Comparison of ENCODE assay signal across 21 cellular contexts in genomic region chr5:39794511-39794910, GRCh38.
A peak's percentile ranks its signal among the peaks of the same experiment; 100 is the strongest.
DNase-seq lines count a peak whose midpoint lies in the region; ATAC-seq, FAIRE-seq and TF ChIP-seq lines count a peak whose summit lies in the region.
"Had no signal": no experiment of that assay in that cellular context is flagged by ENCODE, and none has a peak within 500 bp of the region (broad histone marks: within the 10 kb centered on the region; RNA-seq: fewer than 3 reads in every experiment).

No MANE protein-coding gene starts in this region.

- ATAC-seq in heart right ventricle = peak in 6 of 8 donors; percentile 44 to 82 (median 55)
- no peak for ATAC-seq in HG02642 (IDR thresholded peaks at IDR 0.05; ENCODE audit: poor library complexity, unreplicated experiment)
- ATAC-seq in natural killer cell treated with Interleukin-12 subunit alpha and Interleukin-12 subunit beta and Interleukin-15 and Interleukin-18, amount 100 ng/mL, for 72 hours = no peak
- ATAC-seq: GM12878 had no signal

- WGBS in heart right ventricle, 2 donors = 43 to 54% methylated on average over 2 of the region's 2 CpGs

- H3K4me2 ChIP-seq in astrocyte (ENCODE audit: low read length) (peak overlapping the region; percentile 35), skeletal muscle satellite cell (ENCODE audit: low read length) (peak overlapping the region; percentile 64)

- H2AFZ ChIP-seq in astrocyte (ENCODE audit: low read depth, low read length) = no peak overlapping the region

- no peaks in the 10 kb centered on the region for H4K20me1 ChIP-seq in astrocyte (ENCODE audit: insufficient read depth, low read length)

- no peak overlapping the region for H3K4me3 ChIP-seq in astrocyte (ENCODE audit: insufficient read depth, low read depth, low read length)
- H3K4me3 ChIP-seq in heart right ventricle = no peak overlapping the region
- no peak overlapping the region for H3K4me3 ChIP-seq in skeletal muscle satellite cell (ENCODE audit: low read length)
- H3K4me3 ChIP-seq: GM12878, stomach had no signal

- H3K27ac Mint-ChIP-seq in astrocyte (ENCODE audit: unreplicated experiment) = no peak overlapping the region
- H3K27ac Mint-ChIP-seq in natural killer cell treated with Interleukin-12 subunit alpha and Interleukin-12 subunit beta and Interleukin-15 and Interleukin-18, amount 100 ng/mL, for 72 hours = no peak overlapping the region
- H3K27ac Mint-ChIP-seq: activated CD4-positive, alpha-beta memory T cell treated with anti-CD3 and anti-CD28 coated beads, Interleukin-2, amount 10 ng/mL, durations not matched to agents 7 days and 5 days; activated naive CD4-positive, alpha-beta T cell treated with anti-CD3 and anti-CD28 coated beads, Interleukin-2, amount 10 ng/mL, durations not matched to agents 7 days and 5 days; activated T-cell treated with anti-CD3 and anti-CD28 coated beads, Interleukin-2, amount 50 U/mL, for 24 hours had no signal

- no peak for FAIRE-seq in astrocyte (lab: Jason Lieb, UNC)
- FAIRE-seq: GM12878, islet of Langerhans had no signal

- H3K27me3 Mint-ChIP-seq in astrocyte (ENCODE audit: low read depth, unreplicated experiment) = no peaks in the 10 kb centered on the region
- peaks cover 0 to 8% of the 10 kb centered on the region in 2 donors for H3K27me3 Mint-ChIP-seq in natural killer cell treated with Interleukin-12 subunit alpha and Interleukin-12 subunit beta and Interleukin-15 and Interleukin-18, amount 100 ng/mL, for 72 hours
- H3K27me3 Mint-ChIP-seq: activated CD4-positive, alpha-beta memory T cell treated with anti-CD3 and anti-CD28 coated beads, Interleukin-2, amount 10 ng/mL, durations not matched to agents 7 days and 5 days; activated naive CD4-positive, alpha-beta T cell treated with anti-CD3 and anti-CD28 coated beads, Interleukin-2, amount 10 ng/mL, durations not matched to agents 7 days and 5 days had no signal

- H3K9me3 Mint-ChIP-seq in astrocyte (ENCODE audit: unreplicated experiment) = no peaks in the 10 kb centered on the region
- H3K9me3 Mint-ChIP-seq in natural killer cell treated with Interleukin-12 subunit alpha and Interleukin-12 subunit beta and Interleukin-15 and Interleukin-18, amount 100 ng/mL, for 72 hours = no peaks in the 10 kb centered on the region
- H3K9me3 Mint-ChIP-seq: activated CD4-positive, alpha-beta memory T cell treated with anti-CD3 and anti-CD28 coated beads, Interleukin-2, amount 10 ng/mL, durations not matched to agents 7 days and 5 days; activated naive CD4-positive, alpha-beta T cell treated with anti-CD3 and anti-CD28 coated beads, Interleukin-2, amount 10 ng/mL, durations not matched to agents 7 days and 5 days; activated T-cell treated with anti-CD3 and anti-CD28 coated beads, Interleukin-2, amount 50 U/mL, for 24 hours had no signal

- H3K27me3 ChIP-seq in astrocyte (ENCODE audit: insufficient read depth, low read length) (no peaks in the 10 kb centered on the region), heart right ventricle (no peaks in the 10 kb centered on the region), skeletal muscle satellite cell (ENCODE audit: control insufficient read depth, insufficient read depth, low read length) (no peaks in the 10 kb centered on the region)
- H3K27me3 ChIP-seq: stomach had no signal

- no peaks in the 10 kb centered on the region for H3K79me2 ChIP-seq in astrocyte (ENCODE audit: insufficient read depth, low read length)

- intact Hi-C loops in heart right ventricle (cut with DNase I) = no loop called here

- H3K9me3 ChIP-seq in astrocyte (ENCODE audit: insufficient read depth, low read depth, low read length) (no peaks in the 10 kb centered on the region), heart right ventricle (no peaks in the 10 kb centered on the region), skeletal muscle satellite cell (replicated peaks; ENCODE audit: low read length) (no peaks in the 10 kb centered on the region)
- H3K9me3 ChIP-seq: stomach had no signal

- H3K36me3 Mint-ChIP-seq in astrocyte (ENCODE audit: low read depth, unreplicated experiment) = no peaks in the 10 kb centered on the region
- H3K36me3 Mint-ChIP-seq in natural killer cell treated with Interleukin-12 subunit alpha and Interleukin-12 subunit beta and Interleukin-15 and Interleukin-18, amount 100 ng/mL, for 72 hours = no peaks in the 10 kb centered on the region
- H3K36me3 Mint-ChIP-seq: activated naive CD4-positive, alpha-beta T cell treated with anti-CD3 and anti-CD28 coated beads, Interleukin-2, amount 10 ng/mL, durations not matched to agents 7 days and 5 days had no signal

- TF ChIP-seq CTCF in astrocyte (IDR thresholded peaks at IDR 0.05; ENCODE audit: insufficient read depth, low read depth, low read length) (no peak), heart right ventricle (IDR thresholded peaks at IDR 0.05) (no peak)

- no peak overlapping the region for H3K27ac ChIP-seq in astrocyte (ENCODE audit: low read depth, low read length)
- peak overlapping the region in 3 of 10 donors; percentile 39 to 47 (median 40) for H3K27ac ChIP-seq in heart right ventricle
- H3K27ac ChIP-seq: epithelial cell of prostate, VCaP had no signal

- no peaks in the 10 kb centered on the region for H3K4me1 Mint-ChIP-seq in astrocyte (ENCODE audit: low read depth, unreplicated experiment)
- no peaks in the 10 kb centered on the region for H3K4me1 Mint-ChIP-seq in natural killer cell treated with Interleukin-12 subunit alpha and Interleukin-12 subunit beta and Interleukin-15 and Interleukin-18, amount 100 ng/mL, for 72 hours (ENCODE audit: low read depth in 2 of 2)
- H3K4me1 Mint-ChIP-seq: activated CD4-positive, alpha-beta memory T cell treated with anti-CD3 and anti-CD28 coated beads, Interleukin-2, amount 10 ng/mL, durations not matched to agents 7 days and 5 days; activated naive CD4-positive, alpha-beta T cell treated with anti-CD3 and anti-CD28 coated beads, Interleukin-2, amount 10 ng/mL, durations not matched to agents 7 days and 5 days had no signal

- H3K36me3 ChIP-seq in astrocyte (ENCODE audit: insufficient read depth, low read length) (no peaks in the 10 kb centered on the region), heart right ventricle (no peaks in the 10 kb centered on the region), skeletal muscle satellite cell (ENCODE audit: insufficient read depth, low read length) (no peaks in the 10 kb centered on the region)
- H3K36me3 ChIP-seq: stomach had no signal

- H3K4me3 Mint-ChIP-seq in astrocyte (ENCODE audit: unreplicated experiment) = peak overlapping the region; percentile 34
- no peak overlapping the region for H3K4me3 Mint-ChIP-seq in natural killer cell treated with Interleukin-12 subunit alpha and Interleukin-12 subunit beta and Interleukin-15 and Interleukin-18, amount 100 ng/mL, for 72 hours
- H3K4me3 Mint-ChIP-seq: activated CD4-positive, alpha-beta memory T cell treated with anti-CD3 and anti-CD28 coated beads, Interleukin-2, amount 10 ng/mL, durations not matched to agents 7 days and 5 days; activated naive CD4-positive, alpha-beta T cell treated with anti-CD3 and anti-CD28 coated beads, Interleukin-2, amount 10 ng/mL, durations not matched to agents 7 days and 5 days; activated T-cell treated with anti-CD3 and anti-CD28 coated beads, Interleukin-2, amount 50 U/mL, for 24 hours had no signal

- H3K9ac ChIP-seq in astrocyte (ENCODE audit: low read length) (no peak overlapping the region), skeletal muscle satellite cell (ENCODE audit: low read depth, low read length) (peak overlapping the region; percentile 58)

- peak; percentile 12 for DNase-seq in Daoy (ENCODE audit: low read depth)
- DNase-seq in astrocyte (ENCODE audit: low read depth) = no peak
- peak in 1 of 2 donors; percentile 16 for DNase-seq in heart right ventricle
- no peak for DNase-seq in stimulated activated CD4-positive, alpha-beta T cell treated with anti-CD3 and anti-CD28 coated beads, Interleukin-12 subunit alpha, Interleukin-12 subunit beta, amount 100 ng/mL, for 4 hours
- no peak for DNase-seq in natural killer cell treated with Interleukin-12 subunit alpha and Interleukin-12 subunit beta and Interleukin-15 and Interleukin-18, amount 100 ng/mL, for 72 hours (ENCODE audit: low spot score)
- DNase-seq: activated CD4-positive, alpha-beta memory T cell treated with anti-CD3 and anti-CD28 coated beads, Interleukin-2, amount 10 ng/mL, durations not matched to agents 7 days and 5 days; activated naive CD4-positive, alpha-beta T cell treated with anti-CD3 and anti-CD28 coated beads, Interleukin-2, amount 10 ng/mL, durations not matched to agents 7 days and 5 days; activated T-cell treated with anti-CD3 and anti-CD28 coated beads, Interleukin-2, amount 50 U/mL, for 24 hours; cortex of kidney; mesendoderm; NCI-H1092 treated with DMSO at 0.1 percent for 48 hours; NCI-H524; SHP77; stimulated activated CD4-positive, alpha-beta T cell treated with anti-CD3 and anti-CD28 coated beads, Interleukin-2, amount 100 ng/mL, for 24 hours; stomach had no signal

- H3K4me1 ChIP-seq in astrocyte (ENCODE audit: insufficient read depth, low read length) = no peaks in the 10 kb centered on the region
- peaks cover 0 to 12% (median 0%) of the 10 kb centered on the region in 9 donors for H3K4me1 ChIP-seq in heart right ventricle
- H3K4me1 ChIP-seq in skeletal muscle satellite cell (ENCODE audit: control insufficient read depth, insufficient read depth, low read length) = peaks cover 17% of the 10 kb centered on the region
- H3K4me1 ChIP-seq: stomach had no signal

Comparison
In these comparisons a context has a peak if more than half of its experiments do, and no peak if none do; other contexts are left out.
1. ATAC-seq: peak in heart right ventricle (6 of 8); none in HG02642 (single experiment) and natural killer cell treated with Interleukin-12 subunit alpha and Interleukin-12 subunit beta and Interleukin-15 and Interleukin-18, amount 100 ng/mL, for 72 hours (0 of 2).